In the genomic region with DNA sequence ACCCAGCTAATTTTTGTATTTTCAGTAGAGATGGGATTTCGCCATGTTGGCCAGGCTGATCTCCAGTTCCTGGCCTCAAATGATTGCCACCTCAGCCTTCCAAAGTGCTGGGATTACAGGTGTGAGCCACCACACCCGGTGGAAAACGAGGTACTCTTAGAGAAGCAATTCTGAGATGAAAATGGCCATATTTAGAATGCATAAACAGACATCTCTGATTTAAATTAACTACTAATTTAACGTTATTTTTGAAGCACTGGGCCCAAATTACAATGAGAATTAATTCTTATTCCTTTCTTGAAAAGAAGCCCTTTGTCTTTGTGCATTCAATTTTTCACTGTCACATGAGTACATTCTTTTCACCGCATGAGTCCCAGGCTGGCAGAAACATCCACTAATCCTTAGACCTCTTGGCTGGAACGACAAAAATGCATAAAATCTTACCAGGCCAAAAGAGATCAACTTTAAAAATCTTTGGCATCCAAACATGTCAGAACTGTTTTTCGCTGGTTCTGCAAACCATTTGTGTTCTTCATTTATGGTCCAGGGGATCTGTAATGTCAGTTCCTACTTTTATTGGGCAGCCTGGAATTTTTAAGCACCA, we compare ENCODE assay signal across 11 cellular contexts.
DNase-seq lines count a peak whose midpoint lies in the region; ATAC-seq and TF ChIP-seq lines count a peak whose summit lies in the region.
"Had no signal": no experiment of that assay in that cellular context is flagged by ENCODE, and none has a peak within 500 bp of the region (broad histone marks: within the 10 kb centered on the region; RNA-seq: fewer than 3 reads in every experiment).

No MANE protein-coding gene starts in this region.

- ATAC-seq in activated T-cell treated with anti-CD3 and anti-CD28 coated beads, Interleukin-2, amount 50 U/mL, for 72 hours (replicated peaks in 1 of 2) = no peak

- no peaks in the 10 kb centered on the region for H3K9me3 Mint-ChIP-seq in activated T-cell treated with anti-CD3 and anti-CD28 coated beads, Interleukin-2, amount 50 U/mL, for 72 hours
- no peaks in the 10 kb centered on the region for H3K9me3 Mint-ChIP-seq in activated T-cell treated with anti-CD3 and anti-CD28 coated beads, Interleukin-2, amount 50 U/mL, for 24 hours
- H3K9me3 Mint-ChIP-seq in type B pancreatic cell = no peaks in the 10 kb centered on the region

- intact Hi-C loops in esophagus muscularis mucosa (cut with DNase I) = no loop called here
- intact Hi-C loops in vagina (cut with DNase I) = no loop called here

- H3K9me3 ChIP-seq in esophagus muscularis mucosa (no peaks in the 10 kb centered on the region), vagina (no peaks in the 10 kb centered on the region)
- H3K9me3 ChIP-seq: mucosa of descending colon had no signal

- H3K4me1 ChIP-seq in esophagus muscularis mucosa (peaks cover 15 to 57% (median 49%) of the 10 kb centered on the region in 4 donors), vagina (peaks cover 4% of the 10 kb centered on the region)

- TF ChIP-seq CTCF in type B pancreatic cell (conservative IDR thresholded peaks at IDR 0.05) = no peak
- TF ChIP-seq CTCF in esophagus muscularis mucosa (IDR thresholded peaks at IDR 0.05) = no peak
- no peak for TF ChIP-seq CTCF in vagina (IDR thresholded peaks at IDR 0.05)

- no peaks in the 10 kb centered on the region for H3K27me3 ChIP-seq in layer of hippocampus (ENCODE audit: control insufficient read depth, insufficient read depth, low read length)
- H3K27me3 ChIP-seq in esophagus muscularis mucosa = no peaks in the 10 kb centered on the region
- H3K27me3 ChIP-seq in vagina = no peaks in the 10 kb centered on the region

- H3K27ac Mint-ChIP-seq in activated T-cell treated with anti-CD3 and anti-CD28 coated beads, Interleukin-2, amount 50 U/mL, for 72 hours = peak overlapping the region; percentile 59
- H3K27ac Mint-ChIP-seq in activated T-cell treated with anti-CD3 and anti-CD28 coated beads, Interleukin-2, amount 50 U/mL, for 24 hours = no peak overlapping the region
- H3K27ac Mint-ChIP-seq in type B pancreatic cell = peak overlapping the region; percentile 89

- H3K27me3 Mint-ChIP-seq in activated T-cell treated with anti-CD3 and anti-CD28 coated beads, Interleukin-2, amount 50 U/mL, for 72 hours (ENCODE audit: low read depth) = peaks cover 35% of the 10 kb centered on the region
- peaks cover 18% of the 10 kb centered on the region for H3K27me3 Mint-ChIP-seq in activated T-cell treated with anti-CD3 and anti-CD28 coated beads, Interleukin-2, amount 50 U/mL, for 24 hours
- H3K27me3 Mint-ChIP-seq in type B pancreatic cell = no peaks in the 10 kb centered on the region

- H3K36me3 ChIP-seq in esophagus muscularis mucosa (no peaks in the 10 kb centered on the region), vagina (no peaks in the 10 kb centered on the region)

- H3K4me3 ChIP-seq in esophagus muscularis mucosa = no peak overlapping the region
- H3K4me3 ChIP-seq in vagina = no peak overlapping the region
- H3K4me3 ChIP-seq: mucosa of descending colon had no signal

- H3K4me3 Mint-ChIP-seq in activated T-cell treated with anti-CD3 and anti-CD28 coated beads, Interleukin-2, amount 50 U/mL, for 72 hours = peak overlapping the region in 1 of 2 donors; percentile 63
- no peak overlapping the region for H3K4me3 Mint-ChIP-seq in activated T-cell treated with anti-CD3 and anti-CD28 coated beads, Interleukin-2, amount 50 U/mL, for 24 hours
- H3K4me3 Mint-ChIP-seq in type B pancreatic cell = no peak overlapping the region

- H3K27ac ChIP-seq in layer of hippocampus (ENCODE audit: low read depth, low read length) = peak overlapping the region; percentile 88
- H3K27ac ChIP-seq in esophagus muscularis mucosa (replicated peaks in 1 of 4) = peak overlapping the region in 2 of 4 donors; percentile 40 to 50
- H3K27ac ChIP-seq in vagina = no peak overlapping the region

- DNase-seq in activated T-cell treated with anti-CD3 and anti-CD28 coated beads, Interleukin-2, amount 50 U/mL, for 72 hours = no peak
- DNase-seq in activated T-cell treated with anti-CD3 and anti-CD28 coated beads, Interleukin-2, amount 50 U/mL, for 24 hours = no peak
- peak; percentile 86 for DNase-seq in astrocyte of the hippocampus (ENCODE audit: low read depth, low spot score)
- DNase-seq in type B pancreatic cell (ENCODE audit: extremely low spot score, unreplicated experiment) = no peak
- DNase-seq in T-helper 9 cell = no peak
- DNase-seq in esophagus muscularis mucosa (ENCODE audit: extremely low spot score) = no peak
- DNase-seq in vagina (ENCODE audit: extremely low spot score in 2 of 2) = no peak
- DNase-seq: activated CD4-positive, alpha-beta T cell treated with anti-CD3 and anti-CD28 coated beads, Interleukin-2, amount 50 U/mL, for 1 hour; NCI-H2107 had no signal

- TF ChIP-seq EP300 in esophagus muscularis mucosa (IDR thresholded peaks at IDR 0.05) = no peak

- H3K4me1 Mint-ChIP-seq in activated T-cell treated with anti-CD3 and anti-CD28 coated beads, Interleukin-2, amount 50 U/mL, for 72 hours (ENCODE audit: low read depth) = peaks cover 25% of the 10 kb centered on the region
- peaks cover 20% of the 10 kb centered on the region for H3K4me1 Mint-ChIP-seq in activated T-cell treated with anti-CD3 and anti-CD28 coated beads, Interleukin-2, amount 50 U/mL, for 24 hours (ENCODE audit: low read depth)
- H3K4me1 Mint-ChIP-seq in type B pancreatic cell (ENCODE audit: unreplicated experiment) = peaks cover 39% of the 10 kb centered on the region

- WGBS in esophagus muscularis mucosa = 72% methylated on average over 7 of the region's 7 CpGs

- peaks cover 0 to 2% of the 10 kb centered on the region in 2 donors for H3K36me3 Mint-ChIP-seq in activated T-cell treated with anti-CD3 and anti-CD28 coated beads, Interleukin-2, amount 50 U/mL, for 72 hours (ENCODE audit: insufficient read depth in 2 of 2)
- no peaks in the 10 kb centered on the region for H3K36me3 Mint-ChIP-seq in activated T-cell treated with anti-CD3 and anti-CD28 coated beads, Interleukin-2, amount 50 U/mL, for 24 hours (ENCODE audit: low read depth)
- H3K36me3 Mint-ChIP-seq in type B pancreatic cell = peaks cover 7% of the 10 kb centered on the region

- TF ChIP-seq POLR2A in esophagus muscularis mucosa (IDR thresholded peaks at IDR 0.05; ENCODE audit: low read depth) (no peak), vagina (IDR thresholded peaks at IDR 0.05) (no peak)
